ENCODE assay signal across 23 cellular contexts in the genomic region with DNA sequence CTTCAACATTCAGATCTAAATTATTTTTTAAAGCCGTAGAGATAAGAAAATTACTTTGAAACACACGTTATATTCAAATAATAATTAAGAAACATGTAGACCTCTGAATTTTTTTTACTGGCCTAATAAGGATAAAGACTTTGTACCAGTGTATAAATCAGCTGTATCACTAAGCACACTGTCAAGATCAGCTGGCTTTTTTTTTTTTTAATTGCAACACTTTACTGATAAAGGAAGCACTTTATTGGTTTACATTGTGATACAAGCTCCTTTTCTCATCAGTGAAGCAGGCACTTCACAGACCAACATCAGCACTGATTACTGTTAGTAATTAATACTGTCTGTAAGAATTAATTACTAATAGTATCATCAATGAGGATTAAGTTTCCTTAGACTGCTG.
"Had no signal": no experiment of that assay in that cellular context is flagged by ENCODE, and none has a peak within 500 bp of the region (broad histone marks: within the 10 kb centered on the region; RNA-seq: fewer than 3 reads in every experiment).

No MANE protein-coding gene starts in this region.

- ATAC-seq: activated CD4-positive, alpha-beta T cell treated with anti-CD3 and anti-CD28 coated beads for 36 hours; foreskin keratinocyte; psoas muscle had no signal

- H3K9me3 Mint-ChIP-seq: activated B cell treated with CpG ODN at 0.5 μM for 24 hours; activated CD4-positive, alpha-beta memory T cell treated with anti-CD3 and anti-CD28 coated beads for 36 hours; brain; nephron; stimulated activated naive CD8-positive, alpha-beta T cell treated with anti-CD3 and anti-CD28 coated beads, Interleukin-15, Interleukin-2, amounts not matched to agents 100 ng/mL and 50 ng/mL, for 24 hours had no signal

- DNase-seq: activated B cell treated with CpG ODN at 0.5 μM for 24 hours; activated CD4-positive, alpha-beta memory T cell treated with anti-CD3 and anti-CD28 coated beads for 36 hours; activated CD4-positive, alpha-beta T cell treated with anti-CD3 and anti-CD28 coated beads for 36 hours; activated T-cell treated with anti-CD3 and anti-CD28 coated beads, Interleukin-2, amount 50 U/mL, for 1 hour; aorta; caudate nucleus; dermis blood vessel endothelial cell; effector CD8-positive, alpha-beta T cell; foreskin keratinocyte; kidney glomerular epithelial cell; left ventricle myocardium inferior; ovary; psoas muscle; SK-N-SH; stimulated activated CD4-positive, alpha-beta T cell treated with anti-CD3 and anti-CD28 coated beads, Interleukin-4, amount 100 ng/mL, for 24 hours; substantia nigra; T-helper 9 cell; tibial artery had no signal

- H3K4me1 Mint-ChIP-seq: brain, nephron had no signal

- H3K4me3 Mint-ChIP-seq: activated CD4-positive, alpha-beta memory T cell treated with anti-CD3 and anti-CD28 coated beads for 36 hours; activated CD4-positive, alpha-beta T cell treated with anti-CD3 and anti-CD28 coated beads for 36 hours; brain; nephron; stimulated activated naive CD8-positive, alpha-beta T cell treated with anti-CD3 and anti-CD28 coated beads, Interleukin-15, Interleukin-2, amounts not matched to agents 100 ng/mL and 50 ng/mL, for 24 hours had no signal

- H3K27me3 Mint-ChIP-seq: activated B cell treated with CpG ODN at 0.5 μM for 24 hours; activated CD4-positive, alpha-beta memory T cell treated with anti-CD3 and anti-CD28 coated beads for 36 hours; activated CD4-positive, alpha-beta T cell treated with anti-CD3 and anti-CD28 coated beads for 36 hours; brain; stimulated activated naive CD8-positive, alpha-beta T cell treated with anti-CD3 and anti-CD28 coated beads, Interleukin-15, Interleukin-2, amounts not matched to agents 100 ng/mL and 50 ng/mL, for 24 hours had no signal

- H3K9me3 ChIP-seq: left ventricle myocardium inferior, neutrophil, ovary, psoas muscle, right atrium auricular region, SK-N-SH, tibial artery had no signal

- H3K36me3 ChIP-seq: ovary, right atrium auricular region had no signal

- H3K4me3 ChIP-seq: left ventricle myocardium inferior, ovary, psoas muscle, right atrium auricular region, tibial artery had no signal

- H3K4me1 ChIP-seq: foreskin keratinocyte, left ventricle myocardium inferior, psoas muscle, right atrium auricular region, tibial artery had no signal

- H3K27ac Mint-ChIP-seq: activated B cell treated with CpG ODN at 0.5 μM for 24 hours; activated CD4-positive, alpha-beta memory T cell treated with anti-CD3 and anti-CD28 coated beads for 36 hours; activated CD4-positive, alpha-beta T cell treated with anti-CD3 and anti-CD28 coated beads for 36 hours; brain; nephron had no signal
